Comparison of ENCODE assay signal across 1 cellular context in the genomic region with DNA sequence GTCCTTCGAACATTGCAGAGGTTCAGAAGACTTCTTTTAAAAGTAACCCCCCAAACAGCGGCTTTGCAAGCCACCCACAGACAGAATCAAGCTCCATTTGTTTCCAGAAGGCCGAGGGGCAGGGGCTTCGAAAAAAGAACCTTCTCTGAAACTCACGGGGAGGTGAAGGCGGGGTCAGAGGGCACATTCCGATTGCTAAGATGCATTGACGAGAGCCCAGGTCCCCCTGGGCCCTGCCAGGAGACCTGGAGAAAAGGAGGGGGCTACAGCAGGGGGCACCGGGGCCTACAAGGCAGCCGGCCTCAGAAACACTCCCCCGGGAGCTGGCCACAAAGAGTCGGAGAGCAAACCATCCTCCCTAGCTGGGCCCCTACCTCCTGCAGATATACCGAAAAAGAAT.
TF ChIP-seq lines count a peak whose summit lies in the region.

No MANE protein-coding gene starts in this region.

TF ChIP-seq in GM23338, 12 proteins besides CTCF, POLR2A, EP300 and RAD21 (continued from another document):
- TF ChIP-seq, protein P1, sequence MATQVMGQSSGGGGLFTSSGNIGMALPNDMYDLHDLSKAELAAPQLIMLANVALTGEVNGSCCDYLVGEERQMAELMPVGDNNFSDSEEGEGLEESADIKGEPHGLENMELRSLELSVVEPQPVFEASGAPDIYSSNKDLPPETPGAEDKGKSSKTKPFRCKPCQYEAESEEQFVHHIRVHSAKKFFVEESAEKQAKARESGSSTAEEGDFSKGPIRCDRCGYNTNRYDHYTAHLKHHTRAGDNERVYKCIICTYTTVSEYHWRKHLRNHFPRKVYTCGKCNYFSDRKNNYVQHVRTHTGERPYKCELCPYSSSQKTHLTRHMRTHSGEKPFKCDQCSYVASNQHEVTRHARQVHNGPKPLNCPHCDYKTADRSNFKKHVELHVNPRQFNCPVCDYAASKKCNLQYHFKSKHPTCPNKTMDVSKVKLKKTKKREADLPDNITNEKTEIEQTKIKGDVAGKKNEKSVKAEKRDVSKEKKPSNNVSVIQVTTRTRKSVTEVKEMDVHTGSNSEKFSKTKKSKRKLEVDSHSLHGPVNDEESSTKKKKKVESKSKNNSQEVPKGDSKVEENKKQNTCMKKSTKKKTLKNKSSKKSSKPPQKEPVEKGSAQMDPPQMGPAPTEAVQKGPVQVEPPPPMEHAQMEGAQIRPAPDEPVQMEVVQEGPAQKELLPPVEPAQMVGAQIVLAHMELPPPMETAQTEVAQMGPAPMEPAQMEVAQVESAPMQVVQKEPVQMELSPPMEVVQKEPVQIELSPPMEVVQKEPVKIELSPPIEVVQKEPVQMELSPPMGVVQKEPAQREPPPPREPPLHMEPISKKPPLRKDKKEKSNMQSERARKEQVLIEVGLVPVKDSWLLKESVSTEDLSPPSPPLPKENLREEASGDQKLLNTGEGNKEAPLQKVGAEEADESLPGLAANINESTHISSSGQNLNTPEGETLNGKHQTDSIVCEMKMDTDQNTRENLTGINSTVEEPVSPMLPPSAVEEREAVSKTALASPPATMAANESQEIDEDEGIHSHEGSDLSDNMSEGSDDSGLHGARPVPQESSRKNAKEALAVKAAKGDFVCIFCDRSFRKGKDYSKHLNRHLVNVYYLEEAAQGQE (IDR thresholded peaks at IDR 0.05; ENCODE audit: unreplicated experiment), result no peak
